1 cellular context compared by ENCODE assay signal in the genomic region with DNA sequence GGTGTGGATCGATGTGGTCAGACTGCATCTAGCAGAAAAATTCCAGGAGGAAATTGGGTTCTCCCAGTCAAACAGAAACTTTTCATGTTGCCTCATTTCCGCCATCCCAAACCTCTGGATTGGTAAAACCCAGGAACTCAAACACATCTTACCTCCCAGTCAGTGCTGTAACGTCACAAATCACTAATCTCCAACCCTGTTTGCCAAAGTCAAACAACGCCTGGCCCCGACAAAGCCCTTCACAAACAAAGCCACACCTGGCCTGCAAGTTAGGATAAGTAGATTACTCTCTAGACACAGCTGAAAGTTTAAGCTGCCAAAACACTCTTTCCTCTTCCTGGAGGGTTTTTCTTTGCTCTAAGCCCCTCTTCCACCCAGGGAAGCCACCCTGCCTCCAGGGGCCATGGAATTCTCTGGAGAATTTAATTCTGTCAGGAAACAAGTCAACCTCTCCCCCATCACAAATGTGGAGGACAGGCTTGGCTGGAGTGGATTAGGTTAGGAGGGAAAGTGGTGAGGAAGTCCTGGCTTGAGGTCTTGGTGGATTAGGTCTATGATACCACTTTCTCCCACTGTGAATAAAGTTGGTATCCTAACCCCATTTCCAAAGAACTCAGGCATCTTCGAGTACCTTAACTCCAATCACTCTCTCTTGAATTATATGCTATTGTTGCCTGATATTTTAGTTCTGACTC.
A peak's percentile ranks its signal among the peaks of the same experiment; 100 is the strongest.
TF ChIP-seq lines count a peak whose summit lies in the region.

No MANE protein-coding gene starts in this region.

TF ChIP-seq in HepG2, 621 proteins besides CTCF, POLR2A, EP300 and RAD21 (continued from another document):
- TF ChIP-seq, protein P1, sequence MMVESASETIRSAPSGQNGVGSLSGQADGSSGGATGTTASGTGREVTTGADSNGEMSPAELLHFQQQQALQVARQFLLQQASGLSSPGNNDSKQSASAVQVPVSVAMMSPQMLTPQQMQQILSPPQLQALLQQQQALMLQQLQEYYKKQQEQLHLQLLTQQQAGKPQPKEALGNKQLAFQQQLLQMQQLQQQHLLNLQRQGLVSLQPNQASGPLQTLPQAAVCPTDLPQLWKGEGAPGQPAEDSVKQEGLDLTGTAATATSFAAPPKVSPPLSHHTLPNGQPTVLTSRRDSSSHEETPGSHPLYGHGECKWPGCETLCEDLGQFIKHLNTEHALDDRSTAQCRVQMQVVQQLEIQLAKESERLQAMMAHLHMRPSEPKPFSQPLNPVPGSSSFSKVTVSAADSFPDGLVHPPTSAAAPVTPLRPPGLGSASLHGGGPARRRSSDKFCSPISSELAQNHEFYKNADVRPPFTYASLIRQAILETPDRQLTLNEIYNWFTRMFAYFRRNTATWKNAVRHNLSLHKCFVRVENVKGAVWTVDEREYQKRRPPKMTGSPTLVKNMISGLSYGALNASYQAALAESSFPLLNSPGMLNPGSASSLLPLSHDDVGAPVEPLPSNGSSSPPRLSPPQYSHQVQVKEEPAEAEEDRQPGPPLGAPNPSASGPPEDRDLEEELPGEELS (CRISPR knock-in tag; IDR thresholded peaks at IDR 0.05), result 0 out of 2 replicates have a peak, but pooled peaks have one; percentile 36
- TF ChIP-seq PITX1 (CRISPR knock-in tag; IDR thresholded peaks at IDR 0.05) (peak; percentile 96), GFI1 (CRISPR knock-in tag; IDR thresholded peaks at IDR 0.05; ENCODE audit: borderline replicate concordance) (0 out of 2 replicates have a peak, but pooled peaks have one; percentile 23)
